In genomic region chr5:45113726-45114125, GRCh38 we compare ENCODE assay signal across 19 cellular contexts.
DNase-seq lines count a peak whose midpoint lies in the region; ATAC-seq, FAIRE-seq and TF ChIP-seq lines count a peak whose summit lies in the region.
"Had no signal": no experiment of that assay in that cellular context is flagged by ENCODE, and none has a peak within 500 bp of the region (broad histone marks: within the 10 kb centered on the region; RNA-seq: fewer than 3 reads in every experiment).

No MANE protein-coding gene starts in this region.

- BruUV-seq in MCF 10A (replicated peaks; lab: Mats Ljungman, UMichigan) (no TSS peak), mammary epithelial cell (replicated peaks; lab: Mats Ljungman, UMichigan) (no TSS peak)

- no peaks in the 10 kb centered on the region for H3K79me1 ChIP-seq in trophoblast cell (ENCODE audit: low read length)

- ATAC-seq in foreskin keratinocyte (no peak), GM19395 (IDR thresholded peaks at IDR 0.05; ENCODE audit: unreplicated experiment) (no peak)

- H3K27ac Mint-ChIP-seq in MCF 10A (ENCODE audit: low read depth, unreplicated experiment) = peak overlapping the region; percentile 13
- H3K27ac Mint-ChIP-seq: H9 had no signal

- H2AFZ ChIP-seq in mammary epithelial cell (ENCODE audit: low read depth, low read length) = no peak overlapping the region
- no peak overlapping the region for H2AFZ ChIP-seq in trophoblast cell (ENCODE audit: insufficient read depth, low read length, poor library complexity)

- H4K8ac ChIP-seq in trophoblast cell (ENCODE audit: low read depth, low read length) = no peak overlapping the region

- no peak overlapping the region for H3K18ac ChIP-seq in trophoblast cell (ENCODE audit: low read length)

- no peak overlapping the region for H4K12ac ChIP-seq in trophoblast cell (ENCODE audit: low read depth, low read length)

- peaks cover 16% of the 10 kb centered on the region for H3K4me1 Mint-ChIP-seq in MCF 10A (ENCODE audit: insufficient read depth, unreplicated experiment)

- H2AK5ac ChIP-seq in trophoblast cell (ENCODE audit: low read length) = no peak overlapping the region

- no peak overlapping the region for H3K4ac ChIP-seq in trophoblast cell (ENCODE audit: low read depth, low read length)

- H3K9me3 Mint-ChIP-seq in MCF 10A (ENCODE audit: unreplicated experiment) = peaks cover 11% of the 10 kb centered on the region

- POLR2A ChIA-PET in MCF 10A (lab: Yijun Ruan, JAX) = no interaction called here

- no peak overlapping the region for H3K4me3 Mint-ChIP-seq in MCF 10A (ENCODE audit: unreplicated experiment)
- H3K4me3 Mint-ChIP-seq: H9 had no signal

- H3K4me1 ChIP-seq in mammary epithelial cell (ENCODE audit: insufficient read depth, low read length) (no peaks in the 10 kb centered on the region), foreskin keratinocyte (no peaks in the 10 kb centered on the region), trophoblast cell (ENCODE audit: control insufficient read depth in 1 of 2, insufficient read depth in 2 of 2, low read length in 2 of 2) (no peaks in the 10 kb centered on the region)
- H3K4me1 ChIP-seq: Peyer's patch, SJCRH30 had no signal

- no peak overlapping the region for H3K9ac ChIP-seq in mammary epithelial cell (ENCODE audit: insufficient read depth, low read length)
- H3K9ac ChIP-seq in trophoblast cell (ENCODE audit: low read length) = no peak overlapping the region

- H2BK12ac ChIP-seq in trophoblast cell (ENCODE audit: low read length) = no peak overlapping the region

- H3K4me3 ChIP-seq in mammary epithelial cell (replicated peaks in 1 of 3; ENCODE audit: insufficient read depth in 1 of 3, low read depth in 2 of 3, low read length in 3 of 3) (no peak overlapping the region), trophoblast cell (ENCODE audit: low read depth, low read length) (no peak overlapping the region)
- H3K4me3 ChIP-seq: Peyer's patch, SJCRH30 had no signal

- H3K36me3 ChIP-seq in mammary epithelial cell (ENCODE audit: insufficient read depth, low read length) (no peaks in the 10 kb centered on the region), trophoblast cell (ENCODE audit: control insufficient read depth in 1 of 2, insufficient read depth in 2 of 2, low read length in 2 of 2) (no peaks in the 10 kb centered on the region)
- H3K36me3 ChIP-seq: Peyer's patch, SJCRH30 had no signal

- H3K14ac ChIP-seq in trophoblast cell (ENCODE audit: low read length) = no peak overlapping the region

- TF ChIP-seq CTCF in MCF 10A (IDR thresholded peaks at IDR 0.05; ENCODE audit: unreplicated experiment) (no peak), mammary epithelial cell (conservative IDR thresholded peaks at IDR 0.05 in 1 of 2, IDR thresholded peaks at IDR 0.05 in 1 of 2; ENCODE audit: extremely low read depth in 1 of 2, insufficient read depth in 1 of 2, low read depth in 1 of 2, low read length in 2 of 2) (no peak), foreskin keratinocyte (conservative IDR thresholded peaks at IDR 0.05) (no peak)

- no peaks in the 10 kb centered on the region for H3K79me2 ChIP-seq in mammary epithelial cell (ENCODE audit: insufficient read depth, low read length)
- no peaks in the 10 kb centered on the region for H3K79me2 ChIP-seq in trophoblast cell (ENCODE audit: control insufficient read depth, insufficient read depth, low read length, poor library complexity)

- H3K36me3 Mint-ChIP-seq in MCF 10A (ENCODE audit: insufficient read depth, unreplicated experiment) = no peaks in the 10 kb centered on the region

- no peak overlapping the region for H2BK5ac ChIP-seq in trophoblast cell (ENCODE audit: low read depth, low read length, poor library complexity)

- peaks cover 16% of the 10 kb centered on the region for H3K9me3 ChIP-seq in mammary epithelial cell (replicated peaks; ENCODE audit: insufficient read depth, low read length)
- peaks cover 4% of the 10 kb centered on the region for H3K9me3 ChIP-seq in trophoblast cell (ENCODE audit: insufficient read depth, low read depth, low read length)
- H3K9me3 ChIP-seq: Peyer's patch, SJCRH30 had no signal

- FAIRE-seq in urothelium cell line (lab: Jason Lieb, UNC) = peak; percentile 23

- H3K27me3 Mint-ChIP-seq in MCF 10A (ENCODE audit: insufficient read depth, unreplicated experiment) = no peaks in the 10 kb centered on the region

- in situ Hi-C loops in mammary epithelial cell (cut with MboI; ENCODE audit: low sequenced_read_pairs in 2 of 2) = no loop called here

- WGBS in mammary epithelial cell (ENCODE audit: low coverage, missing lambda C conversion rate) = 0% methylated on average over 2 of the region's 2 CpGs
- no CpG with 5 or more reads among the region's 2 CpGs for WGBS in trophoblast cell (ENCODE audit: extremely low coverage, insufficient coverage, insufficient read length)

- no peaks in the 10 kb centered on the region for H4K20me1 ChIP-seq in mammary epithelial cell (ENCODE audit: insufficient read depth, low read length)

- no peak overlapping the region for H4K91ac ChIP-seq in trophoblast cell (ENCODE audit: low read depth, low read length)

- no peak overlapping the region for H2BK120ac ChIP-seq in trophoblast cell (ENCODE audit: insufficient read depth, low read length, poor library complexity)

- no peak overlapping the region for H3K27ac ChIP-seq in mammary epithelial cell (ENCODE audit: insufficient read depth, low read depth, low read length)
- H3K27ac ChIP-seq in foreskin keratinocyte = no peak overlapping the region
- H3K27ac ChIP-seq in trophoblast cell (ENCODE audit: low read depth, low read length) = no peak overlapping the region
- H3K27ac ChIP-seq: 22Rv1, C4-2B, Peyer's patch, SJCRH30 had no signal

- H3K27me3 ChIP-seq in mammary epithelial cell (ENCODE audit: insufficient read depth, low read length) (no peaks in the 10 kb centered on the region), foreskin keratinocyte (no peaks in the 10 kb centered on the region), trophoblast cell (ENCODE audit: insufficient read depth, low read length) (no peaks in the 10 kb centered on the region)
- H3K27me3 ChIP-seq: Peyer's patch, SJCRH30 had no signal

- CTCF ChIA-PET in MCF 10A (lab: Yijun Ruan, JAX) = no interaction called here
- CTCF ChIA-PET in mammary epithelial cell (lab: Charles Lee; ENCODE audit: low non-redundant PET) = no interaction called here

- H3K23ac ChIP-seq in trophoblast cell (ENCODE audit: low read length) = no peak overlapping the region

- H3K4me2 ChIP-seq in mammary epithelial cell (ENCODE audit: insufficient read depth, low read depth, low read length) = no peak overlapping the region
- H3K4me2 ChIP-seq in trophoblast cell (ENCODE audit: low read length) = no peak overlapping the region

- dilution Hi-C loops in mammary epithelial cell (cut with HindIII; ENCODE audit: low sequenced_read_pairs) = no loop called here

- intact Hi-C loops in MCF 10A (cut with micrococcal nuclease) = no loop called here
- intact Hi-C loops in mammary epithelial cell (cut with micrococcal nuclease) = no loop called here

- DNase-seq in MCF 10A (ENCODE audit: unreplicated experiment) = peak; percentile 77
- DNase-seq in mammary epithelial cell = no peak
- peak; percentile 1 for DNase-seq in RPMI7951 (ENCODE audit: low read depth)
- peak; percentile 6 to 47 for DNase-seq in foreskin keratinocyte
- peak; percentile 45 for DNase-seq in urothelium cell line (ENCODE audit: low spot score)
- no peak for DNase-seq in trophoblast cell
- no peak for DNase-seq in NCI-H128 (lab: John Stamatoyannopoulos, UW; ENCODE audit: unreplicated experiment)
- DNase-seq: EL, H9, KBM-7, NCI-H1105 treated with DMSO at 0.1 percent for 48 hours, NCI-H187 treated with DMSO at 0.1 percent for 48 hours, NCI-H2171, NCI-H510A treated with DMSO at 0.1 percent for 48 hours, Peyer's patch, SJCRH30 had no signal

Comparison
In these comparisons a context has a peak if more than half of its experiments do, and no peak if none do; other contexts are left out.
1. DNase-seq: peak in MCF 10A (single experiment), RPMI7951 (single experiment), foreskin keratinocyte (2 of 2) and urothelium cell line (single experiment); none in mammary epithelial cell (single experiment), trophoblast cell (0 of 2) and NCI-H128 (single experiment).